Comparison of ENCODE assay signal across 19 cellular contexts in the genomic region with DNA sequence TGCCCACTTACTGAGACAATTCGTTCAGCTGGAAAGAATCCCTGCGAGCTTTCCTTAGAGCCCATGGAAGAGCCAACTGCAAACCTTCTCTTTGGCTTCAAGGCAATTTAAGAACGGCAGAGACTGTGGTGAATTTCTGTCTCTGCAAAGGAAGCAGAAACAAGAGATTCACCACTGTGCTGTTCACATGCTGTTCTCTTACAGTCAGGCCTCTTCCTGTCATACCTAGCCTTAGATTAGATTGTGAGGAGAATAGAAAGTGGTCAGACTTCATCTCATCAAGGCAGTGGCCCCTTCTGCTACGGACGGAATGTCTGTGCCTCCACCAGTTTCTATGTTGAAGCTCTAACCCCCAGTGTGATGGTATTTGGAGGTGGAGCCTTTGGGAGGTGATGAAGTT. TPM values are rescaled to one million over a fixed set of nuclear protein-coding genes. Genes with fewer than 3 reads are reported as not detected.
A peak's percentile ranks its signal among the peaks of the same experiment; 100 is the strongest.
DNase-seq lines count a peak whose midpoint lies in the region; ATAC-seq and TF ChIP-seq lines count a peak whose summit lies in the region.
"Had no signal": no experiment of that assay in that cellular context is flagged by ENCODE, and none has a peak within 500 bp of the region (broad histone marks: within the 10 kb centered on the region; RNA-seq: fewer than 3 reads in every experiment).

No MANE protein-coding gene starts in this region.

- H3K79me1 ChIP-seq in IMR-90 (ENCODE audit: low read depth in 1 of 2, low read length in 2 of 2): no peaks in the 10 kb centered on the region

- H3K79me2 ChIP-seq in neural progenitor cell (ENCODE audit: low read depth): no peaks in the 10 kb centered on the region

- H3K4me1 ChIP-seq in IMR-90 (ENCODE audit: control insufficient read depth, insufficient read depth, low read length) (peaks cover 1% of the 10 kb centered on the region; the same call in 1 of the 2 replicates), neural progenitor cell (peaks cover 6% of the 10 kb centered on the region)
- H3K4me1 ChIP-seq: BE2C had no signal

- H2AFZ ChIP-seq in IMR-90 (replicated peaks; ENCODE audit: low read length, poor library complexity): peak overlapping the region; percentile 6
- peak overlapping the region; percentile 36 for H2AFZ ChIP-seq in neural progenitor cell (replicated peaks)

- H3K18ac ChIP-seq in IMR-90 (ENCODE audit: low read depth, low read length): no peak overlapping the region

- intact Hi-C loops in IMR-90 (cut with micrococcal nuclease): no loop called here

- H3K27me3 ChIP-seq in IMR-90 (ENCODE audit: control insufficient read depth, insufficient read depth, low read length): no peaks in the 10 kb centered on the region
- H3K27me3 ChIP-seq in neural progenitor cell: no peaks in the 10 kb centered on the region
- no peaks in the 10 kb centered on the region for H3K27me3 ChIP-seq in MG63
- H3K27me3 ChIP-seq: BE2C had no signal

- H3K4me3 ChIP-seq in IMR-90 (ENCODE audit: insufficient read depth, low read depth, low read length) (no peak overlapping the region), neural progenitor cell (no peak overlapping the region), MG63 (no peak overlapping the region)

- H3K9me3 Mint-ChIP-seq in activated T-cell treated with anti-CD3 and anti-CD28 coated beads, Interleukin-2, amount 50 U/mL, for 72 hours: peaks cover 0 to 4% of the 10 kb centered on the region in 2 donors
- H3K9me3 Mint-ChIP-seq in activated T-cell treated with anti-CD3 and anti-CD28 coated beads, Interleukin-2, amount 50 U/mL, for 24 hours: no peaks in the 10 kb centered on the region
- no peaks in the 10 kb centered on the region for H3K9me3 Mint-ChIP-seq in T-helper 2 cell treated with Interferon-gamma antibody and Interleukin-4, amounts not matched to agents 5 μg/mL and 100 μg/mL, for 36 hours
- H3K9me3 Mint-ChIP-seq in neural progenitor cell: peaks cover 8% of the 10 kb centered on the region

- H3K4ac ChIP-seq in IMR-90 (ENCODE audit: low read depth, low read length): no peak overlapping the region

- no peaks in the 10 kb centered on the region for H4K20me1 ChIP-seq in IMR-90 (ENCODE audit: insufficient read depth, low read length)
- H4K20me1 ChIP-seq in neural progenitor cell (ENCODE audit: low read depth): no peaks in the 10 kb centered on the region

- no peak overlapping the region for H3K4me3 Mint-ChIP-seq in activated T-cell treated with anti-CD3 and anti-CD28 coated beads, Interleukin-2, amount 50 U/mL, for 72 hours
- no peak overlapping the region for H3K4me3 Mint-ChIP-seq in activated T-cell treated with anti-CD3 and anti-CD28 coated beads, Interleukin-2, amount 50 U/mL, for 24 hours
- peak overlapping the region; percentile 57 for H3K4me3 Mint-ChIP-seq in T-helper 2 cell treated with Interferon-gamma antibody and Interleukin-4, amounts not matched to agents 5 μg/mL and 100 μg/mL, for 36 hours
- H3K4me3 Mint-ChIP-seq in neural progenitor cell: no peak overlapping the region

- H2BK120ac ChIP-seq in IMR-90 (ENCODE audit: low read depth, low read length): no peak overlapping the region

- DNase-seq in activated T-cell treated with anti-CD3 and anti-CD28 coated beads, Interleukin-2, amount 50 U/mL, for 72 hours: no peak
- DNase-seq in activated T-cell treated with anti-CD3 and anti-CD28 coated beads, Interleukin-2, amount 50 U/mL, for 24 hours: no peak
- DNase-seq in IMR-90 (no peak), neural progenitor cell (ENCODE audit: low spot score) (no peak), MG63 (no peak), amygdala (lab: John Stamatoyannopoulos, UW) (no peak)
- peak; percentile 21 for DNase-seq in T-helper 2 cell treated with Interferon-gamma antibody and Interleukin-4, amounts not matched to agents 5 μg/mL and 100 μg/mL, for 36 hours (ENCODE audit: low spot score)
- DNase-seq: BE2C, H7, KBM-7, MV-4-11, NCI-H1105 treated with DMSO at 0.1 percent for 48 hours, NCI-H2029 treated with DMSO at 0.1 percent for 48 hours, NCI-H226, NCI-H510A treated with DMSO at 0.1 percent for 48 hours, NCI-H748 treated with DMSO at 0.1 percent for 48 hours, SIG-M5 had no signal

- BruUV-seq in IMR-90 (replicated peaks; lab: Mats Ljungman, UMichigan): no TSS peak

- no peak overlapping the region for H3K23ac ChIP-seq in IMR-90 (ENCODE audit: low read depth, low read length)

- CTCF ChIA-PET in IMR-90 (lab: Yijun Ruan, JAX): no interaction called here

- no peak overlapping the region for H3K14ac ChIP-seq in IMR-90 (replicated peaks; ENCODE audit: low read depth, low read length)

- no peak overlapping the region for H4K91ac ChIP-seq in IMR-90 (ENCODE audit: insufficient read depth, low read depth, low read length)

- H2BK20ac ChIP-seq in IMR-90 (ENCODE audit: low read depth, low read length): no peak overlapping the region

- no peak overlapping the region for H2BK5ac ChIP-seq in IMR-90 (ENCODE audit: low read depth, low read length, poor library complexity, severe bottlenecking)

- no peaks in the 10 kb centered on the region for H3K27me3 Mint-ChIP-seq in activated T-cell treated with anti-CD3 and anti-CD28 coated beads, Interleukin-2, amount 50 U/mL, for 72 hours (ENCODE audit: low read depth)
- no peaks in the 10 kb centered on the region for H3K27me3 Mint-ChIP-seq in activated T-cell treated with anti-CD3 and anti-CD28 coated beads, Interleukin-2, amount 50 U/mL, for 24 hours
- H3K27me3 Mint-ChIP-seq in T-helper 2 cell treated with Interferon-gamma antibody and Interleukin-4, amounts not matched to agents 5 μg/mL and 100 μg/mL, for 36 hours (ENCODE audit: low read depth): no peaks in the 10 kb centered on the region
- H3K27me3 Mint-ChIP-seq in neural progenitor cell (ENCODE audit: insufficient read depth, low read depth): no peaks in the 10 kb centered on the region

- H2AK9ac ChIP-seq in IMR-90 (replicated peaks; ENCODE audit: low read depth, low read length, poor library complexity): no peak overlapping the region

- no peak overlapping the region for H3K27ac Mint-ChIP-seq in activated T-cell treated with anti-CD3 and anti-CD28 coated beads, Interleukin-2, amount 50 U/mL, for 72 hours
- no peak overlapping the region for H3K27ac Mint-ChIP-seq in activated T-cell treated with anti-CD3 and anti-CD28 coated beads, Interleukin-2, amount 50 U/mL, for 24 hours
- H3K27ac Mint-ChIP-seq in T-helper 2 cell treated with Interferon-gamma antibody and Interleukin-4, amounts not matched to agents 5 μg/mL and 100 μg/mL, for 36 hours: peak overlapping the region; percentile 90
- H3K27ac Mint-ChIP-seq in neural progenitor cell: no peak overlapping the region

- no peak for TF ChIP-seq POLR2A in IMR-90 (IDR thresholded peaks at IDR 0.05; ENCODE audit: low read depth, low read length)

- ATAC-seq in activated T-cell treated with anti-CD3 and anti-CD28 coated beads, Interleukin-2, amount 50 U/mL, for 72 hours (replicated peaks in 1 of 2): peak; percentile 56 to 59
- peak; percentile 24 for ATAC-seq in IMR-90 (ENCODE audit: low read depth)
- ATAC-seq: HepG2, Panc1 had no signal

- H3K36me3 Mint-ChIP-seq in activated T-cell treated with anti-CD3 and anti-CD28 coated beads, Interleukin-2, amount 50 U/mL, for 72 hours (ENCODE audit: insufficient read depth in 2 of 2): peaks cover 0 to 1% of the 10 kb centered on the region in 2 donors
- H3K36me3 Mint-ChIP-seq in activated T-cell treated with anti-CD3 and anti-CD28 coated beads, Interleukin-2, amount 50 U/mL, for 24 hours (ENCODE audit: low read depth): no peaks in the 10 kb centered on the region
- no peaks in the 10 kb centered on the region for H3K36me3 Mint-ChIP-seq in T-helper 2 cell treated with Interferon-gamma antibody and Interleukin-4, amounts not matched to agents 5 μg/mL and 100 μg/mL, for 36 hours (ENCODE audit: low read depth)
- H3K36me3 Mint-ChIP-seq in neural progenitor cell: no peaks in the 10 kb centered on the region

- peak overlapping the region; percentile 16; the same call in 1 of the 2 replicates for H2AK5ac ChIP-seq in IMR-90 (ENCODE audit: low read depth, low read length)

- in situ Hi-C loops in IMR-90 (cut with MboI; ENCODE audit: low sequenced_read_pairs): loop anchor here (25.0 kb wide), 1 partner anchor 99 kb away; no protein-coding TSS in a partner anchor

- no peak for TF ChIP-seq RAD21 in IMR-90 (IDR thresholded peaks at IDR 0.05; ENCODE audit: low read length)

- dilution Hi-C loops in IMR-90 (cut with HindIII; ENCODE audit: low sequenced_read_pairs, unreplicated experiment): no loop called here

- no peak for TF ChIP-seq CTCF in IMR-90 (conservative IDR thresholded peaks at IDR 0.05; ENCODE audit: low read depth, low read length)
- no peak for TF ChIP-seq CTCF in neural progenitor cell (IDR thresholded peaks at IDR 0.05)

- H3K36me3 ChIP-seq in IMR-90 (ENCODE audit: control insufficient read depth, insufficient read depth, low read length) (no peaks in the 10 kb centered on the region), neural progenitor cell (no peaks in the 10 kb centered on the region), MG63 (no peaks in the 10 kb centered on the region)
- H3K36me3 ChIP-seq: BE2C had no signal

- H3K27ac ChIP-seq in IMR-90 (ENCODE audit: insufficient read depth, low read length): no peak overlapping the region
- no peak overlapping the region for H3K27ac ChIP-seq in neural progenitor cell

- H4K8ac ChIP-seq in IMR-90 (ENCODE audit: low read depth in 2 of 2, low read length in 2 of 2): no peak overlapping the region

- no peak overlapping the region for H4K5ac ChIP-seq in IMR-90 (ENCODE audit: low read depth, low read length)

- WGBS in IMR-90 (ENCODE audit: extremely low coverage in 2 of 2, insufficient read length in 1 of 2), 2 experiments: 42% methylated on average over 2 of the region's 5 CpGs; no CpG with 5 or more reads in 1 of the 2 experiments

- no peak overlapping the region for H2BK15ac ChIP-seq in IMR-90 (ENCODE audit: low read depth, low read length)

- POLR2A ChIA-PET in IMR-90 (lab: Charles Lee; ENCODE audit: unreplicated experiment): no interaction called here

- no peaks in the 10 kb centered on the region for H3K9me1 ChIP-seq in IMR-90 (ENCODE audit: insufficient read depth, low read length)

- H3F3A ChIP-seq in neural progenitor cell (ENCODE audit: low read depth): no peaks in the 10 kb centered on the region

- H3K9ac ChIP-seq in IMR-90 (ENCODE audit: low read depth, low read length) (no peak overlapping the region), neural progenitor cell (no peak overlapping the region)

- H3K4me2 ChIP-seq in IMR-90 (ENCODE audit: low read depth, low read length) (no peak overlapping the region), neural progenitor cell (no peak overlapping the region)

- no peak overlapping the region for H3K56ac ChIP-seq in IMR-90 (ENCODE audit: extremely low read depth, insufficient read depth, low read length)

- peaks cover 21% of the 10 kb centered on the region for H3K4me1 Mint-ChIP-seq in activated T-cell treated with anti-CD3 and anti-CD28 coated beads, Interleukin-2, amount 50 U/mL, for 72 hours (ENCODE audit: low read depth)
- H3K4me1 Mint-ChIP-seq in activated T-cell treated with anti-CD3 and anti-CD28 coated beads, Interleukin-2, amount 50 U/mL, for 24 hours (ENCODE audit: low read depth): peaks cover 22% of the 10 kb centered on the region
- H3K4me1 Mint-ChIP-seq in T-helper 2 cell treated with Interferon-gamma antibody and Interleukin-4, amounts not matched to agents 5 μg/mL and 100 μg/mL, for 36 hours (ENCODE audit: low read depth): peaks cover 40% of the 10 kb centered on the region
- H3K4me1 Mint-ChIP-seq in neural progenitor cell: peaks cover 7% of the 10 kb centered on the region

- H3K9me3 ChIP-seq in IMR-90 (ENCODE audit: control insufficient read depth, insufficient read depth, low read length) (peaks cover 5% of the 10 kb centered on the region; the same call in 1 of the 2 replicates), neural progenitor cell (ENCODE audit: low read depth) (no peaks in the 10 kb centered on the region), MG63 (no peaks in the 10 kb centered on the region)
- H3K9me3 ChIP-seq: BE2C had no signal

RNA-seq across cellular contexts. Expression of a gene that starts 45.8 kb away (rescaled TPM):
- total RNA-seq in activated T-cell treated with anti-CD3 and anti-CD28 coated beads, Interleukin-2, amount 50 U/mL, for 72 hours: 1 to 10 TPM; 2.5 to 2.6 TPM
- 43.3 and 46.4 TPM in 2 replicates for total RNA-seq in IMR-90 (2012; rRNA removed)
- polyA plus RNA-seq in IMR-90 (2012; rRNA removed): 45.2 and 51.3 TPM in 2 replicates
- polyA plus RNA-seq in IMR-90 (2012; cell fraction: cytosol; rRNA removed): 40.6 and 48.8 TPM in 2 replicates
- polyA plus RNA-seq in IMR-90 (2012; cell fraction: nucleus; rRNA removed; ENCODE audit: low replicate concordance): 27.6 and 54.4 TPM in 2 replicates
- 27.8 and 32.0 TPM in 2 replicates for total RNA-seq in neural progenitor cell (ENCODE audit: low replicate concordance)
- 3.5 TPM in 1 of 2 replicates, not detected in the other for total RNA-seq in MG63 (2014; rRNA removed; shearing (Covaris generic); ENCODE audit: low replicate concordance)
